In the genomic region with DNA sequence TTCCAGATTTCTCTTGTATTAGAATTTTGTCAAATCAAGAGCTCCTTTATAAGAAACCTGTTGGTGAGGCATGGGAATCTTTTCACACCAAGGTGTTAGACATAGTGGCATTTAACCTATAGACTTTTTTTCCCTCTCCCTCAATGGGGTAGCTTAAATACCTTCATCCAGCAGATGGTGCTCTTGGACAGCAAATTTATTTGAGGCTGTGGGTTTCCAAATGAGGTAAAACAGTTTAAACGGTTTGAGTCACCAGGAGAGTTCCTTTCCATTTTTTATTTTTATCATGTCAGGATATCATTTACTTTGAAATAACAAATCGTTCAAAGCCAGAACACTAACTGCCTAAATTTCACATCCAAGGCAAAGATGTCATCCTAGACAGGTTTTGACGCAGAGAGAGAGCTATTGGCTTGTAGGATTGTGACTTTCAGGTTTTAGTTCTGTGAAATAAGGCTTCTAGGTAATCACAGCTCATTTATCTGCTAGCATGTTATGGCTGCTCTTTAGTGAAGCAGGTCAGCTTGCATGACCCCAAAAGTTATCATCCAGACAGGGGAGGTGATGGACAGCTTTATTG, we compare ENCODE assay signal across 8 cellular contexts.
DNase-seq lines count a peak whose midpoint lies in the region; ATAC-seq and TF ChIP-seq lines count a peak whose summit lies in the region.

No MANE protein-coding gene starts in this region.

- POLR2A ChIA-PET in naive thymus-derived CD4-positive, alpha-beta T cell (lab: Charles Lee), result interaction anchor here (0.8 to 1.9 kb wide), 3 partner anchors 11 to 70 kb away, joined by 3 to 6 read pairs (median 3); partner anchors contain the start of gene KDM4C

- peak; percentile 54 for ATAC-seq in naive thymus-derived CD4-positive, alpha-beta T cell
- ATAC-seq in HG02970 (IDR thresholded peaks at IDR 0.05; ENCODE audit: low FRiP score, unreplicated experiment) (no peak), HG03439 (IDR thresholded peaks at IDR 0.05; ENCODE audit: unreplicated experiment) (no peak)

- H3K9me3 Mint-ChIP-seq in naive thymus-derived CD4-positive, alpha-beta T cell, result peaks cover 0 to 8% (median 2%) of the 10 kb centered on the region in 11 donors

- peaks cover 1 to 23% (median 8%) of the 10 kb centered on the region in 7 donors for H3K4me1 Mint-ChIP-seq in naive thymus-derived CD4-positive, alpha-beta T cell

- CTCF ChIA-PET in naive thymus-derived CD4-positive, alpha-beta T cell (lab: Charles Lee), result interaction anchor here (0.6 to 1.4 kb wide), 6 partner anchors 11 to 192 kb away, joined by 3 read pairs; partner anchors contain the start of gene KDM4C

- no peak overlapping the region for H3K4me3 ChIP-seq in GM06990 (replicated peaks; ENCODE audit: low read depth, low read length)
- H3K4me3 ChIP-seq in naive thymus-derived CD4-positive, alpha-beta T cell (ENCODE audit: low read length), result no peak overlapping the region

- H3K27me3 Mint-ChIP-seq in naive thymus-derived CD4-positive, alpha-beta T cell, result no peaks in the 10 kb centered on the region

- peak overlapping the region in 3 of 9 donors; percentile 5 to 53 (median 35) for H3K27ac Mint-ChIP-seq in naive thymus-derived CD4-positive, alpha-beta T cell

- intact Hi-C loops in naive thymus-derived CD4-positive, alpha-beta T cell (cut with micrococcal nuclease), result loop anchor here (1.0 to 10.0 kb wide), 6 partner anchors 67 to 710 kb away; partner anchors contain the start of gene KDM4C (in 1 of the 2)

- TF ChIP-seq CTCF in GM06990 (IDR thresholded peaks at IDR 0.05; ENCODE audit: insufficient read depth, low read length, poor library complexity, severe bottlenecking) (peak; percentile 58), LNCAP (IDR thresholded peaks at IDR 0.05) (peak; percentile 73)

- H3K36me3 Mint-ChIP-seq in naive thymus-derived CD4-positive, alpha-beta T cell, result peaks cover 13 to 54% (median 43%) of the 10 kb centered on the region in 5 donors

- no peaks in the 10 kb centered on the region for H3K27me3 ChIP-seq in GM06990 (replicated peaks; ENCODE audit: control insufficient read depth, insufficient read depth, low read length)
- H3K27me3 ChIP-seq in naive thymus-derived CD4-positive, alpha-beta T cell (ENCODE audit: control insufficient read depth in 2 of 2, insufficient read depth in 2 of 2, low read length in 2 of 2), result no peaks in the 10 kb centered on the region

- H3K4me3 Mint-ChIP-seq in naive thymus-derived CD4-positive, alpha-beta T cell, result no peak overlapping the region

- H3K4me1 ChIP-seq in naive thymus-derived CD4-positive, alpha-beta T cell (ENCODE audit: control insufficient read depth in 2 of 2, insufficient read depth in 2 of 2, low read length in 2 of 2), result no peaks in the 10 kb centered on the region

- H3K9me3 ChIP-seq in naive thymus-derived CD4-positive, alpha-beta T cell (ENCODE audit: control insufficient read depth in 2 of 3, low read length in 3 of 3), result no peaks in the 10 kb centered on the region

- H3K27ac ChIP-seq in naive thymus-derived CD4-positive, alpha-beta T cell (ENCODE audit: low read depth, low read length), result no peak overlapping the region

- peaks cover 3% of the 10 kb centered on the region for H3K36me3 ChIP-seq in GM06990 (ENCODE audit: control insufficient read depth, insufficient read depth, low read length)
- peaks cover 0 to 26% (median 5%) of the 10 kb centered on the region in 3 experiments for H3K36me3 ChIP-seq in naive thymus-derived CD4-positive, alpha-beta T cell (ENCODE audit: control insufficient read depth in 2 of 3, insufficient read depth in 3 of 3, low read length in 3 of 3)

- peak; percentile 29 for DNase-seq in AG20443 (ENCODE audit: low spot score)
- peak; percentile 15 for DNase-seq in GM06990 (ENCODE audit: extremely low read depth, insufficient read length)
- DNase-seq in SK-N-DZ (ENCODE audit: low spot score), result peak; percentile 34
- DNase-seq in dermis microvascular lymphatic vessel endothelial cell (ENCODE audit: low read depth in 2 of 2), result peak; percentile 40 to 61
- peak in 8 of 9 donors; percentile 2 to 48 (median 38) for DNase-seq in naive thymus-derived CD4-positive, alpha-beta T cell
